Comparison of ENCODE assay signal across 9 cellular contexts in the genomic region with DNA sequence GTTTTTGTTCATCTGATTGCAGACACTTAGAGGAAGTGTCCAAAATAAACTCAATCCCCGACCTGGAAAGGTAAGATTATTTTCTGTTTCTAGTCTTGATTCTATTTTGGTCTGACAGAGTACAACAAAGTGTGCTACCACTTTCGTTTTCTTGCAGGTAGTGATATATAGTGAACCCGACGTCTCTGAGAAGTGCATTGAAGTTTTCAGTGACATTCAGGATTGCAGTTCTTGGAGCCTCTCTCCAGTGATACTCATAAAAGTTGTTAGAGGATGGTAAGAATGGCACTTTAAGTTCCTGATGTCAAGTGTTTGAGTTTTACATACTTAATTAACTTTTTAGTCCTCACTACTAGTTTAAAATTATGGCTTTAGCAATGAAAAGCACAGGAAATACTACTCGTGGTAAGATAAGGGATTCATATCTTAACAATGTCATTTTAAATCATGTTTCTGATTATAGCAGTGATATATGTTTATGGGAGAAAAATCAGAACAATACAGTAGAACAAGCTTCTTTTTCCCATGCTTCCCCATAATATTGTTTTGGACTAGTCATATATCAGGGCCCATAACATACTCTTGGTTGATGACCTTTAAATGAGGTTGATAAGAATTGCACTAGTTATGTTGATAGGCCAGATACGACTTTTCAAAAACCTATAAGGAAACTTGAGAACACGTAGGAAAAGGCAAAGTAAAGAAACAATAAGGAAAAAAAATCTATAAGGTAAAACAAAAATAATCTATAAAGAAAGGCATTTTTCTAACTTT.
DNase-seq lines count a peak whose midpoint lies in the region; ATAC-seq lines count a peak whose summit lies in the region.
"Had no signal": no experiment of that assay in that cellular context is flagged by ENCODE, and none has a peak within 500 bp of the region (broad histone marks: within the 10 kb centered on the region; RNA-seq: fewer than 3 reads in every experiment).

No MANE protein-coding gene starts in this region.

- H3K27me3 Mint-ChIP-seq in T-helper 17 cell = no peaks in the 10 kb centered on the region

- H3K36me3 ChIP-seq in muscle layer of duodenum (ENCODE audit: control insufficient read depth in 1 of 2, insufficient read depth in 2 of 2, low read length in 2 of 2) = peaks cover 0 to 6% of the 10 kb centered on the region in 2 donors

- peaks cover 14% of the 10 kb centered on the region for H3K36me3 Mint-ChIP-seq in T-helper 17 cell (ENCODE audit: low read depth)

- no peaks in the 10 kb centered on the region for H3K9me3 ChIP-seq in T-helper 17 cell (ENCODE audit: control insufficient read depth, low read length, poor library complexity, severe bottlenecking)
- H3K9me3 ChIP-seq in muscle layer of duodenum (ENCODE audit: control insufficient read depth in 1 of 2, low read length in 2 of 2) = no peaks in the 10 kb centered on the region

- H3K4me1 Mint-ChIP-seq in T-helper 17 cell = peaks cover 42% of the 10 kb centered on the region

- ATAC-seq in HG02981 (IDR thresholded peaks at IDR 0.05; ENCODE audit: unreplicated experiment) = peak; percentile 43
- peak; percentile 16 for ATAC-seq in T-helper 17 cell

- no peaks in the 10 kb centered on the region for H3K27me3 ChIP-seq in muscle layer of duodenum (ENCODE audit: low read depth, low read length)

- H3K4me3 Mint-ChIP-seq in T-helper 17 cell = peak overlapping the region; percentile 95

- peak; percentile 27 for DNase-seq in NCI-H2029 treated with DMSO at 0.1 percent for 48 hours (lab: John Stamatoyannopoulos, UW)
- no peak for DNase-seq in NCI-H2029 (lab: John Stamatoyannopoulos, UW)
- no peak for DNase-seq in T-helper 17 cell
- DNase-seq in NCI-H748 (lab: John Stamatoyannopoulos, UW; ENCODE audit: unreplicated experiment) = no peak
- no peak for DNase-seq in HUDEP-2 (lab: John Stamatoyannopoulos, UW; ENCODE audit: unreplicated experiment in 76 of 76)
- DNase-seq in foreskin melanocyte = no peak

- peak overlapping the region; percentile 24 for H3K27ac ChIP-seq in muscle layer of duodenum (ENCODE audit: low read length)
- H3K27ac ChIP-seq: 22Rv1 had no signal

- peaks cover 0 to 11% of the 10 kb centered on the region in 2 donors for H3K4me1 ChIP-seq in muscle layer of duodenum (ENCODE audit: control insufficient read depth in 1 of 2, insufficient read depth in 2 of 2, low read length in 2 of 2)

- peak overlapping the region; percentile 98 for H3K27ac Mint-ChIP-seq in T-helper 17 cell

- H3K4me3 ChIP-seq in muscle layer of duodenum (ENCODE audit: low read depth in 1 of 2, low read length in 2 of 2) = peak overlapping the region in 1 of 2 donors; percentile 38
